14 cellular contexts compared by ENCODE assay signal in the genomic region with DNA sequence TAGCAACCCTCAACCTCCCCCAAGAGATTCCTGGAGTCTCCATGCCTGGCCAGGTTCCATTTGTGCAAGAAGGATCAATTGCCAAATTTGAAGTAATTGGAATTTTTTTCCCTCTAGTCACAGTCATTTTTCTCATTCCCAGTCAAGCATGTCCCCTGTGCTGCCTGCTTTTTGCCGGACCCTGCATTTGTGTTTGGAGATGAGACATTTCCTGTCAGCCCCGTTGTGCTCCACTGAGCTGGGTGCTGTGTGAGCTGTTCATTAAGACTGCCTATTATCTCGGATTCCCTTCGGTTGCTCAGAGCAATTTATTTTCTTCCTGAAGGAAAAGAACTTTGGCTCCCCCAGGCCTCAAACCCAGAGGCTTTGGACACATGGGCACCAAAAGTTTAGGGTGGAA.
DNase-seq lines count a peak whose midpoint lies in the region; ATAC-seq, FAIRE-seq and TF ChIP-seq lines count a peak whose summit lies in the region.
"Had no signal": no experiment of that assay in that cellular context is flagged by ENCODE, and none has a peak within 500 bp of the region (broad histone marks: within the 10 kb centered on the region; RNA-seq: fewer than 3 reads in every experiment).

No MANE protein-coding gene starts in this region.

- CTCF ChIA-PET in A673 (lab: Charles Lee) = interaction anchor here (0.7 kb wide), 1 partner anchor 23 kb away, joined by 6 read pairs; no protein-coding TSS in a partner anchor
- CTCF ChIA-PET in PC-3 (lab: Charles Lee) = interaction anchor here (1.0 kb wide), 1 partner anchor 123 kb away, joined by 3 read pairs; no protein-coding TSS in a partner anchor
- CTCF ChIA-PET in activated CD4-positive, alpha-beta T cell treated with anti-CD3 and anti-CD28 coated beads for 36 hours (lab: Charles Lee) = no interaction called here

- no peaks in the 10 kb centered on the region for H3K9me3 ChIP-seq in A673 (ENCODE audit: low read depth, low read length, poor library complexity, severe bottlenecking)
- H3K9me3 ChIP-seq in PC-3 (ENCODE audit: low read length) = no peaks in the 10 kb centered on the region
- peaks cover 2% of the 10 kb centered on the region for H3K9me3 ChIP-seq in aorta (ENCODE audit: control insufficient read depth, low read length)
- H3K9me3 ChIP-seq: ascending aorta, neutrophil had no signal

- POLR2A ChIA-PET in A673 (lab: Charles Lee; ENCODE audit: low non-redundant PET) = no interaction called here
- POLR2A ChIA-PET in PC-3 (lab: Charles Lee; ENCODE audit: unreplicated experiment) = interaction anchor here (0.6 to 0.7 kb wide), 3 partner anchors 255 to 1382 kb away, joined by 3 read pairs; no protein-coding TSS in a partner anchor
- POLR2A ChIA-PET in activated CD4-positive, alpha-beta T cell treated with anti-CD3 and anti-CD28 coated beads for 36 hours (lab: Charles Lee) = no interaction called here

- H4K20me1 ChIP-seq in PC-3 (ENCODE audit: low read length) = no peaks in the 10 kb centered on the region

- no peaks in the 10 kb centered on the region for H3K4me1 ChIP-seq in A673 (ENCODE audit: insufficient read depth, low read length, poor library complexity, severe bottlenecking)
- H3K4me1 ChIP-seq in PC-3 (ENCODE audit: insufficient read depth, low read length) = peaks cover 57% of the 10 kb centered on the region
- no peaks in the 10 kb centered on the region for H3K4me1 ChIP-seq in aorta (ENCODE audit: control insufficient read depth in 1 of 2, insufficient read depth in 2 of 2, low read length in 2 of 2)
- H3K4me1 ChIP-seq: ascending aorta, esophagus squamous epithelium had no signal

- H3K27me3 Mint-ChIP-seq in activated CD4-positive, alpha-beta T cell treated with anti-CD3 and anti-CD28 coated beads for 36 hours = peaks cover 36% of the 10 kb centered on the region

- FAIRE-seq in GM19239 (lab: Jason Lieb, UNC) = peak; percentile 88

- DNase-seq in A673 (ENCODE audit: low spot score) (peak; percentile 72), GM19239 (ENCODE audit: insufficient read length, low spot score) (no peak), PC-3 (peak; percentile 85), fibroblast of peridontal ligament (ENCODE audit: extremely low read depth) (peak; percentile 39), NCI-H1048 (lab: John Stamatoyannopoulos, UW) (no peak), aorta (no peak)
- no peak for DNase-seq in activated CD4-positive, alpha-beta T cell treated with anti-CD3 and anti-CD28 coated beads for 36 hours
- no peak for DNase-seq in central memory CD4-positive, alpha-beta T cell
- DNase-seq: esophagus squamous epithelium; GDM1; NCI-H1436; stimulated activated naive CD4-positive, alpha-beta T cell had no signal

- 5 to 17% methylated on average over 4 of the region's 4 CpGs for WGBS in aorta, 2 donors

- no peak overlapping the region for H2AFZ ChIP-seq in PC-3 (ENCODE audit: low read length)

- ATAC-seq in PC-3 (peak; percentile 87), aorta (ENCODE audit: low FRiP score) (no peak)
- no peak for ATAC-seq in activated CD4-positive, alpha-beta T cell treated with anti-CD3 and anti-CD28 coated beads for 36 hours

- no peaks in the 10 kb centered on the region for H3K9me2 ChIP-seq in PC-3 (replicated peaks; ENCODE audit: low read length)

- H3K4me1 Mint-ChIP-seq in activated CD4-positive, alpha-beta T cell treated with anti-CD3 and anti-CD28 coated beads for 36 hours = no peaks in the 10 kb centered on the region

- H3K4me3 ChIP-seq in A673 (ENCODE audit: low read depth, low read length, poor library complexity, severe bottlenecking) (no peak overlapping the region), PC-3 (ENCODE audit: low read length) (no peak overlapping the region), aorta (ENCODE audit: low read length in 2 of 2) (no peak overlapping the region)
- H3K4me3 ChIP-seq: ascending aorta, esophagus squamous epithelium had no signal

- H3K4me3 Mint-ChIP-seq in activated CD4-positive, alpha-beta T cell treated with anti-CD3 and anti-CD28 coated beads for 36 hours = no peak overlapping the region

- no peaks in the 10 kb centered on the region for H3K79me2 ChIP-seq in PC-3 (ENCODE audit: low read length)

- H3K36me3 ChIP-seq in A673 (ENCODE audit: insufficient read depth, low read length, poor library complexity, severe bottlenecking) (no peaks in the 10 kb centered on the region), PC-3 (ENCODE audit: low read depth, low read length) (no peaks in the 10 kb centered on the region), aorta (ENCODE audit: control insufficient read depth in 1 of 2, insufficient read depth in 2 of 2, low read length in 1 of 2) (no peaks in the 10 kb centered on the region)
- H3K36me3 ChIP-seq: ascending aorta, esophagus squamous epithelium, neutrophil had no signal

- H3K9me3 Mint-ChIP-seq in activated CD4-positive, alpha-beta T cell treated with anti-CD3 and anti-CD28 coated beads for 36 hours (ENCODE audit: low read depth) = no peaks in the 10 kb centered on the region

- peak overlapping the region; percentile 84 for H3K9ac ChIP-seq in PC-3 (ENCODE audit: low read length)

- BruUV-seq in A673 (replicated peaks; lab: Mats Ljungman, UMichigan) (no TSS peak), PC-3 (replicated peaks; lab: Mats Ljungman, UMichigan) (no TSS peak)

- H3K27ac Mint-ChIP-seq in activated CD4-positive, alpha-beta T cell treated with anti-CD3 and anti-CD28 coated beads for 36 hours = no peak overlapping the region

- no peaks in the 10 kb centered on the region for H3F3A ChIP-seq in PC-3 (ENCODE audit: low read length, unreplicated experiment)

- H3K4me2 ChIP-seq in PC-3 (ENCODE audit: low read length) = peak overlapping the region; percentile 58

- no peaks in the 10 kb centered on the region for H3K27me3 ChIP-seq in A673 (replicated peaks; ENCODE audit: insufficient read depth, low read depth, low read length, poor library complexity)
- no peaks in the 10 kb centered on the region for H3K27me3 ChIP-seq in PC-3 (ENCODE audit: low read length)
- H3K27me3 ChIP-seq in aorta (ENCODE audit: control insufficient read depth in 1 of 2, insufficient read depth in 2 of 2, low read length in 1 of 2) = no peaks in the 10 kb centered on the region
- H3K27me3 ChIP-seq: ascending aorta had no signal

- no peaks in the 10 kb centered on the region for H3K36me3 Mint-ChIP-seq in activated CD4-positive, alpha-beta T cell treated with anti-CD3 and anti-CD28 coated beads for 36 hours (ENCODE audit: low read depth)

- H3K27ac ChIP-seq in A673 (ENCODE audit: low read depth, low read length, poor library complexity, severe bottlenecking) (no peak overlapping the region), PC-3 (ENCODE audit: low read length) (peak overlapping the region; percentile 99), aorta (ENCODE audit: low read depth in 1 of 2, low read length in 2 of 2) (no peak overlapping the region)
- H3K27ac ChIP-seq: ascending aorta, esophagus squamous epithelium, neutrophil had no signal

- TF ChIP-seq CTCF in A673 (conservative IDR thresholded peaks at IDR 0.05; ENCODE audit: low read depth, low read length) (no peak), PC-3 (conservative IDR thresholded peaks at IDR 0.05; ENCODE audit: low read depth, low read length) (no peak)

- intact Hi-C loops in A673 (cut with micrococcal nuclease; ENCODE audit: unreplicated experiment) = no loop called here
- intact Hi-C loops in PC-3 (cut with micrococcal nuclease) = loop anchor here (2.0 to 10.0 kb wide), 3 partner anchors 47 to 279 kb away; no protein-coding TSS in a partner anchor
- intact Hi-C loops in activated CD4-positive, alpha-beta T cell treated with anti-CD3 and anti-CD28 coated beads for 36 hours (cut with DNase I, micrococcal nuclease) = no loop called here
- intact Hi-C loops in aorta (cut with DNase I) = no loop called here

Comparison
In these comparisons a context has a peak if more than half of its experiments do, and no peak if none do; other contexts are left out.
1. DNase-seq: peak in A673 (single experiment), PC-3 (single experiment) and fibroblast of peridontal ligament (single experiment); none in GM19239 (single experiment), activated CD4-positive, alpha-beta T cell treated with anti-CD3 and anti-CD28 coated beads for 36 hours (single experiment), NCI-H1048 (single experiment), central memory CD4-positive, alpha-beta T cell (single experiment) and aorta (0 of 2).